Comparison of ENCODE assay signal across 25 cellular contexts in the genomic region with DNA sequence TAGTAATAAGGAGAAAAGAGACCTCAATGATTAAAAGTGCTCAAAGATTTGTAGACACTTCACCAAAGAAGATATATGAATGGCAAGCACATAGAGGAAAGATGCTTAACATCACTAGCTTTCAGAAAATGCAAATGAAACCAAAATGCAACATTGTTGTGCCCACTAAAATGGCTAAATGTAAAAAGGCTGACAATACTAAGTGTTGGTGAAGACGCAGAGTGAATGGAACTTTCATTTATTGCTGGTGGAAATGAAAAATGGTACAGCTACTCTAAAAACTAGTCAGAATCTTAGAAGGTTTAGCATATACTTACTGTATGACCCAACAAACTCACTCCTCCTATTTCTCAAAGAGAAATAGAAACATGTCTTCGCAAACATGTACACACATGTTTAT.
DNase-seq lines count a peak whose midpoint lies in the region; ATAC-seq, FAIRE-seq and TF ChIP-seq lines count a peak whose summit lies in the region.
"Had no signal": no experiment of that assay in that cellular context is flagged by ENCODE, and none has a peak within 500 bp of the region (broad histone marks: within the 10 kb centered on the region; RNA-seq: fewer than 3 reads in every experiment).

No MANE protein-coding gene starts in this region.

- no peaks in the 10 kb centered on the region for H4K20me1 ChIP-seq in HepG2 (ENCODE audit: insufficient read depth, low read length)
- no peaks in the 10 kb centered on the region for H4K20me1 ChIP-seq in astrocyte (ENCODE audit: insufficient read depth, low read length)
- H4K20me1 ChIP-seq: BLaER1 treated with 17β-estradiol and CSF1 and Interleukin-3, amounts not matched to agents 10 nM and 100 nM had no signal

- H3K4me3 Mint-ChIP-seq in astrocyte (ENCODE audit: unreplicated experiment), result no peak overlapping the region
- H3K4me3 Mint-ChIP-seq in T-cell, result no peak overlapping the region
- H3K4me3 Mint-ChIP-seq: B cell; CD4-positive, alpha-beta T cell; CD8-positive, alpha-beta T cell had no signal

- WGBS in HepG2 (ENCODE audit: low lambda C conversion rate), result 2% methylated on average over 2 of the region's 2 CpGs
- 89% methylated on average over 2 of the region's 2 CpGs for WGBS in right lobe of liver (ENCODE audit: insufficient coverage, low coverage, low lambda C conversion rate, missing lambda C conversion rate)

- H3K4me1 Mint-ChIP-seq in astrocyte (ENCODE audit: low read depth, unreplicated experiment), result no peaks in the 10 kb centered on the region
- no peaks in the 10 kb centered on the region for H3K4me1 Mint-ChIP-seq in T-cell
- H3K4me1 Mint-ChIP-seq: B cell had no signal

- intact Hi-C loops in HepG2 (cut with micrococcal nuclease; ENCODE audit: unreplicated experiment) (no loop called here), right lobe of liver (cut with DNase I) (no loop called here)

- peaks cover 2% of the 10 kb centered on the region for H3K27me3 Mint-ChIP-seq in astrocyte (ENCODE audit: low read depth, unreplicated experiment)
- H3K27me3 Mint-ChIP-seq in T-cell, result peaks cover 6 to 7% of the 10 kb centered on the region in 2 donors
- H3K27me3 Mint-ChIP-seq: CD4-positive, alpha-beta T cell had no signal

- FAIRE-seq in HepG2 (lab: Jason Lieb, UNC) (no peak), astrocyte (lab: Jason Lieb, UNC) (peak; percentile 77)
- FAIRE-seq: A549, GM12878, GM12892, GM18507 had no signal

- no peak overlapping the region for H2AFZ ChIP-seq in HepG2 (ENCODE audit: low read length)
- no peak overlapping the region for H2AFZ ChIP-seq in astrocyte (ENCODE audit: low read depth, low read length)

- no peak overlapping the region for H3K4me2 ChIP-seq in HepG2 (ENCODE audit: low read depth, low read length)
- H3K4me2 ChIP-seq in astrocyte (ENCODE audit: low read length), result no peak overlapping the region
- H3K4me2 ChIP-seq: A549; BLaER1 treated with 17β-estradiol and CSF1 and Interleukin-3, amounts not matched to agents 10 nM and 100 nM had no signal

- peaks cover 0 to 12% of the 10 kb centered on the region in 2 experiments; a peak in 1 of 5 replicates for H3K27me3 ChIP-seq in HepG2 (ENCODE audit: control insufficient read depth in 1 of 2, insufficient read depth in 2 of 2, low read length in 2 of 2)
- H3K27me3 ChIP-seq in right lobe of liver, result no peaks in the 10 kb centered on the region
- H3K27me3 ChIP-seq in astrocyte (ENCODE audit: insufficient read depth, low read length), result no peaks in the 10 kb centered on the region
- H3K27me3 ChIP-seq: BLaER1 treated with 17β-estradiol and CSF1 and Interleukin-3, amounts not matched to agents 10 nM and 100 nM had no signal

- H3K27ac Mint-ChIP-seq in astrocyte (ENCODE audit: unreplicated experiment) (no peak overlapping the region), T-cell (no peak overlapping the region)
- H3K27ac Mint-ChIP-seq: B cell; CD4-positive, alpha-beta T cell; CD8-positive, alpha-beta T cell had no signal

- in situ Hi-C loops in HepG2 (cut with HindIII; ENCODE audit: extremely low pct_ligation_motif_present, low pct_unique_long_range_greater_than_20kb), result no loop called here

- no peaks in the 10 kb centered on the region for H3K4me1 ChIP-seq in HepG2 (ENCODE audit: insufficient read depth, low read length)
- no peaks in the 10 kb centered on the region for H3K4me1 ChIP-seq in right lobe of liver
- H3K4me1 ChIP-seq in astrocyte (ENCODE audit: insufficient read depth, low read length), result no peaks in the 10 kb centered on the region
- H3K4me1 ChIP-seq: A549; BLaER1 treated with 17β-estradiol and CSF1 and Interleukin-3, amounts not matched to agents 10 nM and 100 nM; Caco-2 had no signal

- H3K36me3 Mint-ChIP-seq in astrocyte (ENCODE audit: low read depth, unreplicated experiment), result peaks cover 2% of the 10 kb centered on the region
- no peaks in the 10 kb centered on the region for H3K36me3 Mint-ChIP-seq in T-cell
- H3K36me3 Mint-ChIP-seq: CD8-positive, alpha-beta T cell had no signal

- CTCF ChIA-PET in HepG2 (lab: Yijun Ruan, JAX; ENCODE audit: low intra/inter-chr PET ratio, low total read pairs), result no interaction called here
- CTCF ChIA-PET in T-cell (lab: Charles Lee), result no interaction called here

- H3K9me3 ChIP-seq in HepG2 (ENCODE audit: low read length) (no peaks in the 10 kb centered on the region; the same call in 1 of the 2 replicates), right lobe of liver (no peaks in the 10 kb centered on the region), astrocyte (ENCODE audit: insufficient read depth, low read depth, low read length) (no peaks in the 10 kb centered on the region)
- H3K9me3 ChIP-seq: Caco-2 had no signal

- H3K79me2 ChIP-seq in HepG2 (ENCODE audit: insufficient read depth, low read length) (no peaks in the 10 kb centered on the region), astrocyte (ENCODE audit: insufficient read depth, low read length) (no peaks in the 10 kb centered on the region)

- H3K36me3 ChIP-seq in HepG2 (replicated peaks in 1 of 2; ENCODE audit: control insufficient read depth in 1 of 2, insufficient read depth in 2 of 2, low read length in 2 of 2) (no peaks in the 10 kb centered on the region), right lobe of liver (no peaks in the 10 kb centered on the region), astrocyte (ENCODE audit: insufficient read depth, low read length) (no peaks in the 10 kb centered on the region)

- H3K9ac ChIP-seq in HepG2 (ENCODE audit: insufficient read depth, low read depth, low read length), result no peak overlapping the region
- H3K9ac ChIP-seq in astrocyte (ENCODE audit: low read length), result no peak overlapping the region
- H3K9ac ChIP-seq: BLaER1 treated with 17β-estradiol and CSF1 and Interleukin-3, amounts not matched to agents 10 nM and 100 nM had no signal

- H3K4me3 ChIP-seq in HepG2 (replicated peaks in 1 of 3; ENCODE audit: insufficient read depth in 1 of 3, low read depth in 2 of 3, low read length in 3 of 3), result no peak overlapping the region
- no peak overlapping the region for H3K4me3 ChIP-seq in right lobe of liver
- no peak overlapping the region for H3K4me3 ChIP-seq in astrocyte (ENCODE audit: insufficient read depth, low read depth, low read length)
- H3K4me3 ChIP-seq: A549; BLaER1 treated with 17β-estradiol and CSF1 and Interleukin-3, amounts not matched to agents 10 nM and 100 nM; GM12878 had no signal

- no peak for TF ChIP-seq RAD21 in HepG2 (CRISPR knock-in tag; IDR thresholded peaks at IDR 0.05)

- TF ChIP-seq CTCF in HepG2 (CRISPR knock-in tag; IDR thresholded peaks at IDR 0.05), result no peak
- no peak for TF ChIP-seq CTCF in right lobe of liver (IDR thresholded peaks at IDR 0.05)
- no peak for TF ChIP-seq CTCF in astrocyte (IDR thresholded peaks at IDR 0.05; ENCODE audit: insufficient read depth, low read depth, low read length)

- ATAC-seq in HepG2 (no peak), right lobe of liver (no peak), T-cell (replicated peaks in 1 of 4) (no peak)
- ATAC-seq: A549; CD8-positive, alpha-beta T cell; GM12878 had no signal

- POLR2A ChIA-PET in HepG2 (lab: Yijun Ruan, JAX), result no interaction called here
- POLR2A ChIA-PET in T-cell (lab: Charles Lee), result no interaction called here

- no TSS peak for BruUV-seq in HepG2 (replicated peaks; lab: Mats Ljungman, UMichigan)

- no peak for TF ChIP-seq POLR2A in HepG2 (IDR thresholded peaks at IDR 0.05; ENCODE audit: insufficient read depth in 1 of 2, low read depth in 2 of 2, low read length in 2 of 2)
- no peak for TF ChIP-seq POLR2A in right lobe of liver (IDR thresholded peaks at IDR 0.05)

- DNase-seq in HepG2 (ENCODE audit: low spot score) (no peak), right lobe of liver (no peak), astrocyte (ENCODE audit: low read depth) (no peak), T-cell (no peak), HT-29 (ENCODE audit: low spot score) (no peak)
- DNase-seq: AML-193; Caco-2; Calu3; CD4-positive, alpha-beta T cell; CD8-positive, alpha-beta T cell; DMS 273 treated with DMSO at 0.1 percent for 48 hours; DMS153; DMS53; DMS79; DND-41; EL; GDM1 had no signal

- no peak overlapping the region for H3K27ac ChIP-seq in HepG2 (ENCODE audit: extremely low read length, insufficient read depth, low read length)
- no peak overlapping the region for H3K27ac ChIP-seq in right lobe of liver
- no peak overlapping the region for H3K27ac ChIP-seq in astrocyte (ENCODE audit: low read depth, low read length)
- H3K27ac ChIP-seq: 22Rv1; A549; BLaER1 treated with 17β-estradiol and CSF1 and Interleukin-3, amounts not matched to agents 10 nM and 100 nM; C4-2B had no signal

- H3K9me3 Mint-ChIP-seq in astrocyte (ENCODE audit: unreplicated experiment), result peaks cover 9% of the 10 kb centered on the region
- peaks cover 8 to 16% (median 15%) of the 10 kb centered on the region in 3 donors for H3K9me3 Mint-ChIP-seq in T-cell

- TF ChIP-seq EP300 in HepG2 (IDR thresholded peaks at IDR 0.05; ENCODE audit: low read depth in 2 of 2, low read length in 2 of 2), result no peak
- TF ChIP-seq EP300 in HepG2 (CRISPR knock-in tag; IDR thresholded peaks at IDR 0.05; ENCODE audit: borderline replicate concordance), result no peak

TF ChIP-seq in HepG2, 621 proteins besides CTCF, POLR2A, EP300 and RAD21:
- TF ChIP-seq ZKSCAN1 (IDR thresholded peaks at IDR 0.05; ENCODE audit: low read length) (no peak), ZNF7 (CRISPR knock-in tag; IDR thresholded peaks at IDR 0.05) (0 out of 2 replicates have a peak, but pooled peaks have one; percentile 10)
